In the genomic region with DNA sequence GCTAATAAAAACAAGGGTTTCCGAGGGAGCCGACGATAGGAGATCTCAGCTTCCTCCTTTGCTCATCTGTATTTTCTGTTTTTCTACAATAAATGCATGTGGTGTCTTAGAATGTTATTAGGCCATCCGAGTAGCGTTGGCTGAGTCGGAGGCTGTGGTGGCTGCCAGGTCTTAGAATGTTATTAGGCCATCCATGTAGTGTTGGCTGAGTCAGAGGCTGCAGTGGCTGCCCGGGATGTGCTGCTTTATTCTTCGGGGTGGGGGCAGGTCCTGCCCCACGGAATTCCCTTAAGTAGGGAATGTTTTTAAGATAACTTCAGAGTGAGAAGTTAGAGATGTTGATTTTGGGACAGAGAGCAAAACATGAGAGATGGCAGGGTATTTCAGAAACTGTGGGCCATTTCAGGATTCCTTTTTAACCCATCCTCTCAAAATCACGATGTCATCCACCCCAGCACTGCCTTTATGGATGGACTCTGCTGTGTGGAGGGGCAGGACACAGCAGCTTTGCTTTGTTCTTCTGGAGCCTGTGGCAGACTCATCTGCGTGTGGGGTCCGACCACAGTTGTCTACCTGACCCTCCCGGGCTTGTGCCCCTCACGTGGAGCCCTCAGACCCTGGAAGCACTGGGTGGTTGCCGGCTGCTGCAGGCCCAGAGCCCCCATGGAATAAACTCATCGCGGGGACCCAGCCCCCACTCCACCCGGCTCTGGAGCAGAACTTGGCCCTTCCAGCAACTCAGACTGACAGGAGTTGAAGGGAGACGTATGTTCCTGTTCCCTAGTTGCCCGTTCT, we compare ENCODE assay signal across 12 cellular contexts. TPM values are rescaled to one million over a fixed set of nuclear protein-coding genes. Genes with fewer than 3 reads are reported as not detected.
DNase-seq lines count a peak whose midpoint lies in the region; ATAC-seq and TF ChIP-seq lines count a peak whose summit lies in the region.
"Had no signal": no experiment of that assay in that cellular context is flagged by ENCODE, and none has a peak within 500 bp of the region (broad histone marks: within the 10 kb centered on the region; RNA-seq: fewer than 3 reads in every experiment).

No MANE protein-coding gene starts in this region.

- no peak overlapping the region for H3K4me3 Mint-ChIP-seq in activated T-helper 2 cell treated with anti-CD3 and anti-CD28 coated beads, Interferon-gamma antibody, Interleukin-2, Interleukin-4, amounts not matched to agents 10 μg/mL and 5 μg/mL and 100 μg/mL, durations not matched to agents 14 hours and 24 hours and 36 hours (ENCODE audit: low read depth)
- H3K4me3 Mint-ChIP-seq: B cell; naive thymus-derived CD4-positive, alpha-beta T cell had no signal

- H3K9me3 Mint-ChIP-seq in activated T-helper 2 cell treated with anti-CD3 and anti-CD28 coated beads, Interferon-gamma antibody, Interleukin-2, Interleukin-4, amounts not matched to agents 10 μg/mL and 5 μg/mL and 100 μg/mL, durations not matched to agents 14 hours and 24 hours and 36 hours, result no peaks in the 10 kb centered on the region
- H3K9me3 Mint-ChIP-seq: naive thymus-derived CD4-positive, alpha-beta T cell had no signal

- no peaks in the 10 kb centered on the region for H3K9me3 ChIP-seq in mucosa of descending colon
- H3K9me3 ChIP-seq in WERI-Rb-1 (ENCODE audit: severe bottlenecking), result no peaks in the 10 kb centered on the region

- H3K4me1 ChIP-seq in mucosa of descending colon (ENCODE audit: low read depth), result no peaks in the 10 kb centered on the region

- DNase-seq in AG08395 (ENCODE audit: low spot score) (peak; percentile 87), M059J (ENCODE audit: low read depth) (peak; percentile 81), dermis blood vessel endothelial cell (peak; percentile 51), mucosa of descending colon (no peak), SHP77 treated with DMSO at 0.1 percent for 48 hours (lab: John Stamatoyannopoulos, UW) (no peak), WERI-Rb-1 (no peak), HEK293T (ENCODE audit: extremely low spot score) (no peak)
- DNase-seq in activated T-helper 2 cell treated with anti-CD3 and anti-CD28 coated beads, Interferon-gamma antibody, Interleukin-2, Interleukin-4, amounts not matched to agents 10 μg/mL and 5 μg/mL and 100 μg/mL, durations not matched to agents 14 hours and 24 hours and 36 hours (ENCODE audit: low spot score), result no peak
- DNase-seq: activated T-cell treated with anti-CD3 and anti-CD28 coated beads for 4 hours; naive thymus-derived CD4-positive, alpha-beta T cell; NCI-H1436 treated with DMSO at 0.1 percent for 48 hours had no signal

- no peak overlapping the region for H3K27ac ChIP-seq in WERI-Rb-1

- intact Hi-C loops in mucosa of descending colon (cut with DNase I, micrococcal nuclease), result no loop called here
- intact Hi-C loops in activated T-helper 2 cell treated with anti-CD3 and anti-CD28 coated beads, Interferon-gamma antibody, Interleukin-2, Interleukin-4, amounts not matched to agents 10 μg/mL and 5 μg/mL and 100 μg/mL, durations not matched to agents 14 hours and 24 hours and 36 hours (cut with micrococcal nuclease), result no loop called here

- CTCF ChIA-PET in HEK293T (lab: Yijun Ruan, JAX), result no interaction called here

- H3K36me3 ChIP-seq in mucosa of descending colon (ENCODE audit: low read depth), result no peaks in the 10 kb centered on the region
- H3K36me3 ChIP-seq in WERI-Rb-1, result peaks cover 46% of the 10 kb centered on the region

- H3K4me3 ChIP-seq in mucosa of descending colon (no peak overlapping the region), WERI-Rb-1 (ENCODE audit: low read depth, low read length) (no peak overlapping the region)

- H3K36me3 Mint-ChIP-seq in activated T-helper 2 cell treated with anti-CD3 and anti-CD28 coated beads, Interferon-gamma antibody, Interleukin-2, Interleukin-4, amounts not matched to agents 10 μg/mL and 5 μg/mL and 100 μg/mL, durations not matched to agents 14 hours and 24 hours and 36 hours (ENCODE audit: low read depth), result peaks cover 11% of the 10 kb centered on the region

- TF ChIP-seq CTCF in mucosa of descending colon (IDR thresholded peaks at IDR 0.05) (no peak), WERI-Rb-1 (IDR thresholded peaks at IDR 0.05; ENCODE audit: low read depth, low read length) (no peak)

- no peak overlapping the region for H3K27ac Mint-ChIP-seq in activated T-helper 2 cell treated with anti-CD3 and anti-CD28 coated beads, Interferon-gamma antibody, Interleukin-2, Interleukin-4, amounts not matched to agents 10 μg/mL and 5 μg/mL and 100 μg/mL, durations not matched to agents 14 hours and 24 hours and 36 hours
- H3K27ac Mint-ChIP-seq: B cell; naive thymus-derived CD4-positive, alpha-beta T cell had no signal

- H3K27me3 Mint-ChIP-seq in activated T-helper 2 cell treated with anti-CD3 and anti-CD28 coated beads, Interferon-gamma antibody, Interleukin-2, Interleukin-4, amounts not matched to agents 10 μg/mL and 5 μg/mL and 100 μg/mL, durations not matched to agents 14 hours and 24 hours and 36 hours (ENCODE audit: low read depth), result no peaks in the 10 kb centered on the region
- H3K27me3 Mint-ChIP-seq: B cell; naive thymus-derived CD4-positive, alpha-beta T cell had no signal

- H3K4me1 Mint-ChIP-seq in activated T-helper 2 cell treated with anti-CD3 and anti-CD28 coated beads, Interferon-gamma antibody, Interleukin-2, Interleukin-4, amounts not matched to agents 10 μg/mL and 5 μg/mL and 100 μg/mL, durations not matched to agents 14 hours and 24 hours and 36 hours (ENCODE audit: low read depth), result peaks cover 1% of the 10 kb centered on the region

- H3K27me3 ChIP-seq in WERI-Rb-1 (ENCODE audit: insufficient read depth, low read depth, severe bottlenecking), result no peaks in the 10 kb centered on the region

- POLR2A ChIA-PET in HEK293T (lab: Yijun Ruan, JAX), result no interaction called here

- peak; percentile 33 for ATAC-seq in mucosa of descending colon
- ATAC-seq: naive thymus-derived CD4-positive, alpha-beta T cell had no signal

TF ChIP-seq in HEK293T, 16 proteins besides CTCF, POLR2A, EP300 and RAD21:
- TF ChIP-seq PKNOX1 (IDR thresholded peaks at IDR 0.05) (no peak), L3MBTL2 (conservative IDR thresholded peaks at IDR 0.05) (no peak), SP1 (IDR thresholded peaks at IDR 0.05) (no peak), SUZ12 (IDR thresholded peaks at IDR 0.05) (no peak), FOXK2 (IDR thresholded peaks at IDR 0.05) (no peak)
TF ChIP-seq in HEK293T: peak in this region for 0.

RNA-seq across cellular contexts. Expression of gene OSBPL2, which starts 20.4 kb away (rescaled TPM):
- 20.7 and 29.2 TPM in 2 replicates for total RNA-seq in M059J (2014; rRNA removed; shearing (Covaris generic))
- total RNA-seq in dermis blood vessel endothelial cell, result 28.9 and 35.7 TPM in 2 replicates
- total RNA-seq in mucosa of descending colon, result 100 to 1,000 TPM in 1 of 3 donors, 10 to 100 TPM in 2; 87.0 to 111 (median 91.6) TPM
- 29.3 and 29.9 TPM in 2 replicates for total RNA-seq in activated T-helper 2 cell treated with anti-CD3 and anti-CD28 coated beads, Interferon-gamma antibody, Interleukin-2, Interleukin-4, amounts not matched to agents 10 μg/mL and 5 μg/mL and 100 μg/mL, durations not matched to agents 14 hours and 24 hours and 36 hours

RNA-seq across cellular contexts. Expression of gene HRH3, which starts 38.6 kb away (rescaled TPM):
- total RNA-seq in M059J (2014; rRNA removed; shearing (Covaris generic)), result not detected in 2 replicates
- total RNA-seq in dermis blood vessel endothelial cell (not detected in 2 replicates), mucosa of descending colon (under 1 TPM in 1 of 3 donors, not detected in 2; 0.09 TPM)
- total RNA-seq in activated T-helper 2 cell treated with anti-CD3 and anti-CD28 coated beads, Interferon-gamma antibody, Interleukin-2, Interleukin-4, amounts not matched to agents 10 μg/mL and 5 μg/mL and 100 μg/mL, durations not matched to agents 14 hours and 24 hours and 36 hours, result not detected in 2 replicates
- total RNA-seq: B cell; naive thymus-derived CD4-positive, alpha-beta T cell had no signal

RNA-seq across cellular contexts. Expression of gene ADRM1, which starts 44.1 kb away (rescaled TPM):
- 235 and 272 TPM in 2 replicates for total RNA-seq in M059J (2014; rRNA removed; shearing (Covaris generic))
- total RNA-seq in dermis blood vessel endothelial cell (130 and 158 TPM in 2 replicates), mucosa of descending colon (10 to 100 TPM; 54.4 to 85.8 (median 77.6) TPM)
- total RNA-seq in activated T-helper 2 cell treated with anti-CD3 and anti-CD28 coated beads, Interferon-gamma antibody, Interleukin-2, Interleukin-4, amounts not matched to agents 10 μg/mL and 5 μg/mL and 100 μg/mL, durations not matched to agents 14 hours and 24 hours and 36 hours, result 152 and 171 TPM in 2 replicates

Comparison
In these comparisons a context has a peak if more than half of its experiments do, and no peak if none do; other contexts are left out.
1. DNase-seq: peak in AG08395 (single experiment), M059J (single experiment) and dermis blood vessel endothelial cell (single experiment); none in mucosa of descending colon (0 of 3), SHP77 treated with DMSO at 0.1 percent for 48 hours (single experiment), WERI-Rb-1 (single experiment), activated T-helper 2 cell treated with anti-CD3 and anti-CD28 coated beads, Interferon-gamma antibody, Interleukin-2, Interleukin-4, amounts not matched to agents 10 μg/mL and 5 μg/mL and 100 μg/mL, durations not matched to agents 14 hours and 24 hours and 36 hours (single experiment) and HEK293T (single experiment).